24 cellular contexts compared by ENCODE assay signal in genomic region chr13:38301236-38301635, GRCh38. TPM values are rescaled to one million over a fixed set of nuclear protein-coding genes. Genes with fewer than 3 reads are reported as not detected.
DNase-seq lines count a peak whose midpoint lies in the region; ATAC-seq lines count a peak whose summit lies in the region.
"Had no signal": no experiment of that assay in that cellular context is flagged by ENCODE, and none has a peak within 500 bp of the region (broad histone marks: within the 10 kb centered on the region; RNA-seq: fewer than 3 reads in every experiment).

No MANE protein-coding gene starts in this region.

- DNase-seq in DMS53 treated with DMSO at 0.1 percent for 48 hours (lab: John Stamatoyannopoulos, UW; ENCODE audit: unreplicated experiment) (peak; percentile 35), kidney tubule cell (ENCODE audit: low spot score) (peak; percentile 48), left kidney (ENCODE audit: low read depth, low spot score) (peak; percentile 34), renal cortical epithelial cell (ENCODE audit: low read depth) (peak; percentile 26), NCI-H1436 (lab: John Stamatoyannopoulos, UW) (no peak), NCI-H187 treated with DMSO at 0.1 percent for 48 hours (lab: John Stamatoyannopoulos, UW) (no peak)
- no peak for DNase-seq in natural killer cell treated with Interleukin-12 subunit alpha and Interleukin-12 subunit beta and Interleukin-15 and Interleukin-18, amount 100 ng/mL, for 72 hours (ENCODE audit: low spot score)
- no peak for DNase-seq in activated CD8-positive, alpha-beta T cell treated with anti-CD3 and anti-CD28 coated beads, Interleukin-2, amount 10 ng/mL, durations not matched to agents 7 days and 5 days
- DNase-seq: 8988T; ACHN; BE2C; C1 segment of cervical spinal cord; CD4-positive, alpha-beta memory T cell; CD4-positive, CD25-positive, alpha-beta regulatory T cell; CD8-positive, alpha-beta memory T cell; COR-L47; DMS 273 treated with DMSO at 0.1 percent for 48 hours; DMS153; DMS79; DND-41; EL; GDM1 had no signal

- peaks cover 5% of the 10 kb centered on the region for H3K36me3 Mint-ChIP-seq in natural killer cell treated with Interleukin-12 subunit alpha and Interleukin-12 subunit beta and Interleukin-15 and Interleukin-18, amount 100 ng/mL, for 72 hours
- H3K36me3 Mint-ChIP-seq in activated CD8-positive, alpha-beta T cell treated with anti-CD3 and anti-CD28 coated beads, Interleukin-2, amount 10 ng/mL, durations not matched to agents 7 days and 5 days (ENCODE audit: low read depth) = no peaks in the 10 kb centered on the region
- H3K36me3 Mint-ChIP-seq: CD14-positive monocyte; CD4-positive, alpha-beta memory T cell; CD4-positive, CD25-positive, alpha-beta regulatory T cell; CD8-positive, alpha-beta memory T cell had no signal

- ATAC-seq in natural killer cell treated with Interleukin-12 subunit alpha and Interleukin-12 subunit beta and Interleukin-15 and Interleukin-18, amount 100 ng/mL, for 72 hours = no peak
- ATAC-seq in activated CD8-positive, alpha-beta T cell treated with anti-CD3 and anti-CD28 coated beads, Interleukin-2, amount 10 ng/mL, durations not matched to agents 7 days and 5 days = no peak
- ATAC-seq: GM12878 had no signal

- H3K4me1 Mint-ChIP-seq in natural killer cell treated with Interleukin-12 subunit alpha and Interleukin-12 subunit beta and Interleukin-15 and Interleukin-18, amount 100 ng/mL, for 72 hours (ENCODE audit: low read depth in 2 of 2) = no peaks in the 10 kb centered on the region
- no peaks in the 10 kb centered on the region for H3K4me1 Mint-ChIP-seq in activated CD8-positive, alpha-beta T cell treated with anti-CD3 and anti-CD28 coated beads, Interleukin-2, amount 10 ng/mL, durations not matched to agents 7 days and 5 days (ENCODE audit: low read depth)
- H3K4me1 Mint-ChIP-seq: CD14-positive monocyte; CD4-positive, CD25-positive, alpha-beta regulatory T cell; CD8-positive, alpha-beta memory T cell had no signal

- H3K27me3 Mint-ChIP-seq in natural killer cell treated with Interleukin-12 subunit alpha and Interleukin-12 subunit beta and Interleukin-15 and Interleukin-18, amount 100 ng/mL, for 72 hours = no peaks in the 10 kb centered on the region
- peaks cover 2% of the 10 kb centered on the region for H3K27me3 Mint-ChIP-seq in activated CD8-positive, alpha-beta T cell treated with anti-CD3 and anti-CD28 coated beads, Interleukin-2, amount 10 ng/mL, durations not matched to agents 7 days and 5 days (ENCODE audit: low read depth)
- H3K27me3 Mint-ChIP-seq: CD4-positive, CD25-positive, alpha-beta regulatory T cell had no signal

- H3K9me3 Mint-ChIP-seq in natural killer cell treated with Interleukin-12 subunit alpha and Interleukin-12 subunit beta and Interleukin-15 and Interleukin-18, amount 100 ng/mL, for 72 hours = peaks cover 20% of the 10 kb centered on the region
- no peaks in the 10 kb centered on the region for H3K9me3 Mint-ChIP-seq in activated CD8-positive, alpha-beta T cell treated with anti-CD3 and anti-CD28 coated beads, Interleukin-2, amount 10 ng/mL, durations not matched to agents 7 days and 5 days (ENCODE audit: insufficient read depth)

- POLR2A ChIA-PET in activated CD8-positive, alpha-beta T cell treated with anti-CD3 and anti-CD28 coated beads, Interleukin-2, amount 10 ng/mL, durations not matched to agents 7 days and 5 days (lab: Charles Lee) = no interaction called here

- CTCF ChIA-PET in activated CD8-positive, alpha-beta T cell treated with anti-CD3 and anti-CD28 coated beads, Interleukin-2, amount 10 ng/mL, durations not matched to agents 7 days and 5 days (lab: Charles Lee) = no interaction called here

- H3K4me3 Mint-ChIP-seq in natural killer cell treated with Interleukin-12 subunit alpha and Interleukin-12 subunit beta and Interleukin-15 and Interleukin-18, amount 100 ng/mL, for 72 hours = no peak overlapping the region
- no peak overlapping the region for H3K4me3 Mint-ChIP-seq in activated CD8-positive, alpha-beta T cell treated with anti-CD3 and anti-CD28 coated beads, Interleukin-2, amount 10 ng/mL, durations not matched to agents 7 days and 5 days
- H3K4me3 Mint-ChIP-seq: CD14-positive monocyte; CD4-positive, alpha-beta memory T cell; CD4-positive, CD25-positive, alpha-beta regulatory T cell; CD8-positive, alpha-beta memory T cell had no signal

- H3K27ac Mint-ChIP-seq in natural killer cell treated with Interleukin-12 subunit alpha and Interleukin-12 subunit beta and Interleukin-15 and Interleukin-18, amount 100 ng/mL, for 72 hours = no peak overlapping the region
- H3K27ac Mint-ChIP-seq in activated CD8-positive, alpha-beta T cell treated with anti-CD3 and anti-CD28 coated beads, Interleukin-2, amount 10 ng/mL, durations not matched to agents 7 days and 5 days = no peak overlapping the region
- H3K27ac Mint-ChIP-seq: CD4-positive, CD25-positive, alpha-beta regulatory T cell; CD8-positive, alpha-beta memory T cell had no signal

RNA-seq across cellular contexts. Expression of gene UFM1, which starts 48.4 kb away (rescaled TPM):
- 77.0 and 130 TPM in 2 replicates for total RNA-seq in renal cortical epithelial cell
- total RNA-seq in natural killer cell treated with Interleukin-12 subunit alpha and Interleukin-12 subunit beta and Interleukin-15 and Interleukin-18, amount 100 ng/mL, for 72 hours = 10 to 100 TPM; 37.6 to 71.0 TPM
- total RNA-seq in activated CD8-positive, alpha-beta T cell treated with anti-CD3 and anti-CD28 coated beads, Interleukin-2, amount 10 ng/mL, durations not matched to agents 7 days and 5 days = 10 to 100 TPM; 31.6 to 35.7 TPM

Comparison
In these comparisons a context has a peak if more than half of its experiments do, and no peak if none do; other contexts are left out.
1. DNase-seq: peak in DMS53 treated with DMSO at 0.1 percent for 48 hours (single experiment), kidney tubule cell (single experiment), left kidney (single experiment) and renal cortical epithelial cell (single experiment); none in natural killer cell treated with Interleukin-12 subunit alpha and Interleukin-12 subunit beta and Interleukin-15 and Interleukin-18, amount 100 ng/mL, for 72 hours (single experiment), NCI-H1436 (single experiment), activated CD8-positive, alpha-beta T cell treated with anti-CD3 and anti-CD28 coated beads, Interleukin-2, amount 10 ng/mL, durations not matched to agents 7 days and 5 days (single experiment) and NCI-H187 treated with DMSO at 0.1 percent for 48 hours (single experiment).